14 cellular contexts compared by ENCODE assay signal in the genomic region with DNA sequence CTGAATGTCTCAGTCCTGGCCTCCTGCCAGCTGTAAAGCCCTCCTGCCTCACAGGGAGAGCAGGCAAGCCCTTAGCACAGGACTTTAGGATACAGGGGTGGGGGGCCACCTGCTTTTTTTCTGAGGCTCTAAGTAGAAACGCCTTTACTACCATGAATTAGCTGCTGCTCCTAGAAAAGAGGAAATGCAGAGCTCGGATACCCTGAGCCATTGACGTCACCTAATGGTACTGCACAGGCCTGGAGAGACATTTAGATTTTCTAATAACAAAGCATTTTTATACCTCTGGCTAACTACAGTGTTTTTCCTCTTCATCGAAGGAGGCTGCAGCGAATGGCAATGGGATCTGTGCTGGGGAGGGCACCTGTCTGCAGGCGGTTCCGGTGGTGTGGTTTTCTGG.
"Had no signal": no experiment of that assay in that cellular context is flagged by ENCODE, and none has a peak within 500 bp of the region (broad histone marks: within the 10 kb centered on the region; RNA-seq: fewer than 3 reads in every experiment).

No MANE protein-coding gene starts in this region.

- H3K27ac Mint-ChIP-seq: activated CD4-positive, alpha-beta T cell treated with anti-CD3 and anti-CD28 coated beads, Interleukin-2, amount 10 ng/mL, durations not matched to agents 7 days and 5 days; activated T-helper 2 cell treated with anti-CD3 and anti-CD28 coated beads, Interferon-gamma antibody, Interleukin-2, Interleukin-4, amounts not matched to agents 10 μg/mL and 5 μg/mL and 100 μg/mL, durations not matched to agents 14 hours and 24 hours and 36 hours; mesothelial cell of epicardium; stimulated activated naive CD8-positive, alpha-beta T cell treated with anti-CD3 and anti-CD28 coated beads, Interleukin-15, Interleukin-2, amounts not matched to agents 100 ng/mL and 50 ng/mL, for 24 hours had no signal

- H3K27ac ChIP-seq: brain microvascular endothelial cell, parathyroid adenoma had no signal

- DNase-seq: activated CD4-positive, alpha-beta T cell treated with anti-CD3 and anti-CD28 coated beads, Interleukin-2, amount 10 ng/mL, durations not matched to agents 7 days and 5 days; activated CD4-positive, CD25-positive, alpha-beta regulatory T cell; activated naive CD4-positive, alpha-beta T cell treated with anti-CD3 and anti-CD28 coated beads, Interleukin-2, amount 50 U/mL, for 16 hours; activated T-cell treated with anti-CD3 and anti-CD28 coated beads for 4 hours; amniotic stem cell; brain microvascular endothelial cell; erythroblast; retina; stimulated activated CD4-positive, alpha-beta T cell treated with anti-CD3 and anti-CD28 coated beads, Interleukin-15, amount 100 ng/mL, for 24 hours; stimulated activated CD4-positive, alpha-beta T cell treated with anti-CD3 and anti-CD28 coated beads, Interleukin-4, amount 100 ng/mL, for 24 hours had no signal

- H3K27me3 ChIP-seq: brain microvascular endothelial cell had no signal

- H2AFZ ChIP-seq: parathyroid adenoma had no signal

- H3K4me3 Mint-ChIP-seq: activated CD4-positive, alpha-beta T cell treated with anti-CD3 and anti-CD28 coated beads, Interleukin-2, amount 10 ng/mL, durations not matched to agents 7 days and 5 days; mesothelial cell of epicardium; stimulated activated naive CD8-positive, alpha-beta T cell treated with anti-CD3 and anti-CD28 coated beads, Interleukin-15, Interleukin-2, amounts not matched to agents 100 ng/mL and 50 ng/mL, for 24 hours had no signal

- H3K9ac ChIP-seq: parathyroid adenoma had no signal

- H3K36me3 Mint-ChIP-seq: mesothelial cell of epicardium had no signal

- H3K79me2 ChIP-seq: parathyroid adenoma had no signal

- H3K9me3 Mint-ChIP-seq: activated CD4-positive, alpha-beta T cell treated with anti-CD3 and anti-CD28 coated beads, Interleukin-2, amount 10 ng/mL, durations not matched to agents 7 days and 5 days; activated T-helper 2 cell treated with anti-CD3 and anti-CD28 coated beads, Interferon-gamma antibody, Interleukin-2, Interleukin-4, amounts not matched to agents 10 μg/mL and 5 μg/mL and 100 μg/mL, durations not matched to agents 14 hours and 24 hours and 36 hours; mesothelial cell of epicardium; stimulated activated naive CD8-positive, alpha-beta T cell treated with anti-CD3 and anti-CD28 coated beads, Interleukin-15, Interleukin-2, amounts not matched to agents 100 ng/mL and 50 ng/mL, for 24 hours had no signal

- H3K27me3 Mint-ChIP-seq: activated CD4-positive, alpha-beta T cell treated with anti-CD3 and anti-CD28 coated beads, Interleukin-2, amount 10 ng/mL, durations not matched to agents 7 days and 5 days had no signal

- H3K4me1 ChIP-seq: parathyroid adenoma had no signal

- H3K36me3 ChIP-seq: brain microvascular endothelial cell had no signal
